19 cellular contexts compared by ENCODE assay signal in genomic region chr5:159467666-159468065, GRCh38.
"Had no signal": no experiment of that assay in that cellular context is flagged by ENCODE, and none has a peak within 500 bp of the region (broad histone marks: within the 10 kb centered on the region; RNA-seq: fewer than 3 reads in every experiment).

No MANE protein-coding gene starts in this region.

- DNase-seq: occipital lobe; ovary; posterior cingulate gyrus; psoas muscle; right cardiac atrium; right lobe of liver; sigmoid colon; small intestine; stimulated activated CD4-positive, alpha-beta T cell treated with anti-CD3 and anti-CD28 coated beads, Interleukin-15, amount 100 ng/mL, for 24 hours; stimulated activated CD4-positive, alpha-beta T cell treated with anti-CD3 and anti-CD28 coated beads, Interleukin-2, amount 100 ng/mL, for 24 hours; stimulated activated CD4-positive, alpha-beta T cell treated with anti-CD3 and anti-CD28 coated beads, Interleukin-2, amount 100 ng/mL, for 48 hours; stimulated activated CD4-positive, alpha-beta T cell treated with anti-CD3 and anti-CD28 coated beads, Interleukin-4, amount 100 ng/mL, for 24 hours; stimulated activated naive B cell treated with anti-CD40 and anti-IgM and Interleukin-4, amounts not matched to agents 10 μg/mL and 1 μg/mL and 100 μg/mL, for 72 hours; stimulated activated naive CD4-positive, alpha-beta T cell treated with Interleukin-2 at 50 U/mL for 16 hours; stomach; thyroid gland; trophoblast cell; upper lobe of left lung had no signal

- ATAC-seq: psoas muscle; right cardiac atrium; right lobe of liver; stimulated activated effector memory CD8-positive, alpha-beta T cell treated with anti-CD3 and anti-CD28 coated beads, Interleukin-12 subunit alpha, Interleukin-12 subunit beta, amount 100 ng/mL, for 72 hours; stimulated activated naive B cell treated with anti-CD40 and anti-IgM and Interleukin-4, amounts not matched to agents 10 μg/mL and 1 μg/mL and 100 μg/mL, for 72 hours had no signal
